Comparison of ENCODE assay signal across 24 cellular contexts in the genomic region with DNA sequence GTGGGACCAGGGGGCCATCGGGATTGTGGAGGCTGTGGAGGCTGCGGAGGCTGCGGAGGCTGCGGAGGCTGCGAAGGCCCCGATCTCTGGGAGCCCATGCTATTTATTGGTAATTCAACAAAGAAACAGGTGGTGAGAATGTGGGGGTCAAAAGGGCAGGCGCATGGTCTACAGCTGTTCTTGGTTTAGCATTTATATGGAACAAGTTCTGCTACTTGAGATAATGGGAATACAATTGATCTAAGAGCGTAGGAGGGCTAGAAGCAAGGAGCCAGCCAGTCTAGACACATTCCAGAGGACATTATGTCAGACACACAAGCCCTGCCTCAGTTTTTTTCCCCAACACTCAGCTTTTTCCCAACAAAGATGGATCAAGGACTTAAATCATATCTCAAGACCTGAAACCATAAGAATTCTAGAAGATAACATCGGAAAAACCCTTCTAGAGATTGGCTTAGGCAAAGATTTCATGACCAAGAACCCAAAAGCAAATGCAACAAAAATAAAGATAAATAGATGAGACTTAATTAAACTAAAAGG. TPM values are rescaled to one million over a fixed set of nuclear protein-coding genes. Genes with fewer than 3 reads are reported as not detected.
DNase-seq lines count a peak whose midpoint lies in the region; ATAC-seq and TF ChIP-seq lines count a peak whose summit lies in the region.
"Had no signal": no experiment of that assay in that cellular context is flagged by ENCODE, and none has a peak within 500 bp of the region (broad histone marks: within the 10 kb centered on the region; RNA-seq: fewer than 3 reads in every experiment).

No MANE protein-coding gene starts in this region.

- intact Hi-C loops in left ventricle myocardium superior (cut with micrococcal nuclease) (no loop called here), uterus (cut with DNase I; ENCODE audit: low total_unique reads) (no loop called here)

- no peak overlapping the region for H3K27ac ChIP-seq in brain microvascular endothelial cell
- no peak overlapping the region for H3K27ac ChIP-seq in mesendoderm (ENCODE audit: low read depth, low read length)
- no peak overlapping the region for H3K27ac ChIP-seq in uterus

- no peak overlapping the region for H3K4ac ChIP-seq in mesendoderm (ENCODE audit: low read depth, low read length)

- H3K4me1 ChIP-seq in mesendoderm (ENCODE audit: control insufficient read depth, low read depth, low read length) = no peaks in the 10 kb centered on the region
- H3K4me1 ChIP-seq in uterus = no peaks in the 10 kb centered on the region
- H3K4me1 ChIP-seq: HAP-1 had no signal

- no peak overlapping the region for H2BK5ac ChIP-seq in mesendoderm (ENCODE audit: low read length)

- H3K9me3 Mint-ChIP-seq in activated naive CD8-positive, alpha-beta T cell treated with anti-CD3 and anti-CD28 coated beads for 36 hours = peaks cover 2% of the 10 kb centered on the region
- peaks cover 14% of the 10 kb centered on the region for H3K9me3 Mint-ChIP-seq in activated naive CD8-positive, alpha-beta T cell treated with anti-CD3 and anti-CD28 coated beads, Interleukin-2, amount 50 U/mL, for 24 hours
- H3K9me3 Mint-ChIP-seq: HFFc6 had no signal

- no peak for TF ChIP-seq POLR2A in uterus (IDR thresholded peaks at IDR 0.05)

- no peak overlapping the region for H2AK5ac ChIP-seq in mesendoderm (ENCODE audit: low read length)

- no peak overlapping the region for H3K18ac ChIP-seq in mesendoderm (ENCODE audit: low read length)

- no peak overlapping the region for H2BK120ac ChIP-seq in mesendoderm (ENCODE audit: low read depth, low read length)

- TF ChIP-seq CTCF in brain microvascular endothelial cell (IDR thresholded peaks at IDR 0.05; ENCODE audit: low read depth, low read length, missing control alignments) (no peak), uterus (IDR thresholded peaks at IDR 0.05) (no peak)

- H3K27ac Mint-ChIP-seq in activated naive CD8-positive, alpha-beta T cell treated with anti-CD3 and anti-CD28 coated beads for 36 hours = peak overlapping the region; percentile 30
- no peak overlapping the region for H3K27ac Mint-ChIP-seq in activated naive CD8-positive, alpha-beta T cell treated with anti-CD3 and anti-CD28 coated beads, Interleukin-2, amount 50 U/mL, for 24 hours
- H3K27ac Mint-ChIP-seq: GM23338, HFFc6 had no signal

- WGBS in mesendoderm (ENCODE audit: extremely low coverage, insufficient coverage, low lambda C conversion rate) = no CpG with 5 or more reads among the region's 9 CpGs

- no peak overlapping the region for H3K4me3 Mint-ChIP-seq in activated naive CD8-positive, alpha-beta T cell treated with anti-CD3 and anti-CD28 coated beads for 36 hours
- H3K4me3 Mint-ChIP-seq in activated naive CD8-positive, alpha-beta T cell treated with anti-CD3 and anti-CD28 coated beads, Interleukin-2, amount 50 U/mL, for 24 hours = no peak overlapping the region
- H3K4me3 Mint-ChIP-seq: GM23338, HFFc6 had no signal

- no peaks in the 10 kb centered on the region for H3K79me1 ChIP-seq in mesendoderm (ENCODE audit: low read length)

- no peak for DNase-seq in activated naive CD8-positive, alpha-beta T cell treated with anti-CD3 and anti-CD28 coated beads for 36 hours
- DNase-seq in activated naive CD8-positive, alpha-beta T cell treated with anti-CD3 and anti-CD28 coated beads, Interleukin-2, amount 50 U/mL, for 24 hours = no peak
- DNase-seq in brain microvascular endothelial cell = peak; percentile 32
- DNase-seq in mesendoderm = peak; percentile 27
- DNase-seq in left ventricle myocardium superior = no peak
- DNase-seq in uterus = no peak
- no peak for DNase-seq in T-helper 1 cell
- no peak for DNase-seq in activated gamma-delta T cell treated with Interleukin-2 at 50 U/mL for 16 hours
- DNase-seq: 8988T, HFFc6, Kasumi-1, MV-4-11, NCI-H1105 treated with DMSO at 0.1 percent for 48 hours, NCI-H146, NCI-H1930, NCI-H2107, NCI-H226, NCI-H510A, NCI-H69, Right ventricle myocardium superior, RPMI8226 had no signal

- H3K4me1 Mint-ChIP-seq in activated naive CD8-positive, alpha-beta T cell treated with anti-CD3 and anti-CD28 coated beads for 36 hours = no peaks in the 10 kb centered on the region
- H3K4me1 Mint-ChIP-seq in activated naive CD8-positive, alpha-beta T cell treated with anti-CD3 and anti-CD28 coated beads, Interleukin-2, amount 50 U/mL, for 24 hours = no peaks in the 10 kb centered on the region
- H3K4me1 Mint-ChIP-seq: GM23338 had no signal

- H3K23ac ChIP-seq in mesendoderm (ENCODE audit: low read length) = no peak overlapping the region

- H3K27me3 ChIP-seq in brain microvascular endothelial cell (replicated peaks) (no peaks in the 10 kb centered on the region), mesendoderm (ENCODE audit: insufficient read depth, low read length, poor library complexity) (no peaks in the 10 kb centered on the region), uterus (no peaks in the 10 kb centered on the region)

- no peak overlapping the region for H3K9ac ChIP-seq in mesendoderm (ENCODE audit: low read length)

- no peaks in the 10 kb centered on the region for H3K36me3 ChIP-seq in brain microvascular endothelial cell (replicated peaks)
- H3K36me3 ChIP-seq in mesendoderm (ENCODE audit: control insufficient read depth, insufficient read depth, low read length) = no peaks in the 10 kb centered on the region
- H3K36me3 ChIP-seq in uterus = no peaks in the 10 kb centered on the region
- H3K36me3 ChIP-seq: HAP-1 had no signal

- no peak overlapping the region for H3K4me3 ChIP-seq in brain microvascular endothelial cell (ENCODE audit: low read depth, low read length)
- no peak overlapping the region for H3K4me3 ChIP-seq in mesendoderm (ENCODE audit: low read length)
- H3K4me3 ChIP-seq in uterus = no peak overlapping the region
- H3K4me3 ChIP-seq: GM23338, HAP-1, K562 had no signal

- no peak overlapping the region for H3K4me2 ChIP-seq in mesendoderm (ENCODE audit: low read length)
- H3K4me2 ChIP-seq: GM23338 had no signal

- H3K36me3 Mint-ChIP-seq in activated naive CD8-positive, alpha-beta T cell treated with anti-CD3 and anti-CD28 coated beads for 36 hours = no peaks in the 10 kb centered on the region
- no peaks in the 10 kb centered on the region for H3K36me3 Mint-ChIP-seq in activated naive CD8-positive, alpha-beta T cell treated with anti-CD3 and anti-CD28 coated beads, Interleukin-2, amount 50 U/mL, for 24 hours (ENCODE audit: low read depth)

- no peak overlapping the region for H2BK15ac ChIP-seq in mesendoderm (replicated peaks; ENCODE audit: low read depth)

- H3K79me2 ChIP-seq in mesendoderm (ENCODE audit: control insufficient read depth, insufficient read depth, low read length) = no peaks in the 10 kb centered on the region

- no peak overlapping the region for H4K8ac ChIP-seq in mesendoderm (ENCODE audit: low read depth, low read length)

- H3K56ac ChIP-seq in mesendoderm (ENCODE audit: low read length) = no peak overlapping the region

- H4K5ac ChIP-seq in mesendoderm (ENCODE audit: low read length) = no peak overlapping the region

- H3K9me3 ChIP-seq in uterus = no peaks in the 10 kb centered on the region
- H3K9me3 ChIP-seq: HAP-1 had no signal

- no peak for ATAC-seq in activated naive CD8-positive, alpha-beta T cell treated with anti-CD3 and anti-CD28 coated beads, Interleukin-2, amount 50 U/mL, for 24 hours
- ATAC-seq in left ventricle myocardium superior = no peak
- ATAC-seq: GM23338, K562 had no signal

- in situ Hi-C loops in brain microvascular endothelial cell (cut with HindIII; ENCODE audit: low pct_ligation_motif_present, low sequenced_read_pairs) = no loop called here

- H3K27me3 Mint-ChIP-seq in activated naive CD8-positive, alpha-beta T cell treated with anti-CD3 and anti-CD28 coated beads for 36 hours = peaks cover 8% of the 10 kb centered on the region
- peaks cover 3% of the 10 kb centered on the region for H3K27me3 Mint-ChIP-seq in activated naive CD8-positive, alpha-beta T cell treated with anti-CD3 and anti-CD28 coated beads, Interleukin-2, amount 50 U/mL, for 24 hours

RNA-seq across cellular contexts. Expression of gene C3orf80, which starts 20.1 kb away (rescaled TPM):
- not detected for total RNA-seq in activated naive CD8-positive, alpha-beta T cell treated with anti-CD3 and anti-CD28 coated beads for 36 hours
- polyA plus RNA-seq in mesendoderm (2013, experiment 1 of 2) = 1.2 TPM
- 1.2 TPM for polyA plus RNA-seq in mesendoderm (2013, experiment 2 of 2)
- 0.15 TPM for total RNA-seq in left ventricle myocardium superior
- total RNA-seq in uterus = 1 to 10 TPM in 1 of 4 donors, not detected in 3; 1.2 TPM
- total RNA-seq: Right ventricle myocardium superior had no signal

Comparison
In these comparisons a context has a peak if more than half of its experiments do, and no peak if none do; other contexts are left out.
1. DNase-seq: peak in brain microvascular endothelial cell (single experiment) and mesendoderm (single experiment); none in activated naive CD8-positive, alpha-beta T cell treated with anti-CD3 and anti-CD28 coated beads for 36 hours (single experiment), activated naive CD8-positive, alpha-beta T cell treated with anti-CD3 and anti-CD28 coated beads, Interleukin-2, amount 50 U/mL, for 24 hours (single experiment), left ventricle myocardium superior (single experiment), uterus (0 of 2), T-helper 1 cell (0 of 5) and activated gamma-delta T cell treated with Interleukin-2 at 50 U/mL for 16 hours (single experiment).